In the genomic region with DNA sequence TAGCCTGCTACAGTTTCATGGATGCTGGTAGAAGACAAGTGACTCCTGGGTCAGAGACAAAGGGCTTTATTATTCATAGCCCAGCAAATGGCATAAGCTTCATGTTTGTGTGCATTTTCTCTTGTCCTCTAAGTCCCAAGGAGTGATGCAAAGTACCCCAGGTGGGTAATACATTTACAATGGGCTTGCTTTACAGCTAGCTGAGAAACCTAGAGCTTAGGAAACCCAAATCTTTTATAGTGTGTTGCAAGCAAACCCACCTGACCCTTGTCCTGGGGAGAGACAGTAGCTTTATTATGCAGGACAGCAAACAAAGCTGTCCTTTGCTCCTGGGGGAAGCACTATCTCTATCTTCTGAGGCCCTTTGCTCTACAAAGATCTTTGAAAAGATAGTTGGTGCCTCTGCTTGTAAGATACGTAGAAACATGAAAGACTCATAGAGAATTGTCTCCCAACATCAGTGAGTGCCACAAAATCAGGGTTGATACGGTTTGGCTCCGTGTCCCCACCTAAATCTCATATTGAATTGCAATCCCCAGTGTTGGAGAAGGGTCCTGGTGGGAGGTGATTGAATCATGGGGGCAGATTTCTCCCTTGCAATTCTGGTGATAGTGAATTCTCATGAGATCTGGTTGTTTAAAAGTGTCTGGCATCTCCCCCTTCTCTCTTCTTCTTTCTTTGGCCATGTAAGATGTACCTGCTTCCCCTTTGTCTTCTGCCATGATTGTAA, we compare ENCODE assay signal across 1 cellular context.
TF ChIP-seq lines count a peak whose summit lies in the region.

No MANE protein-coding gene starts in this region.

TF ChIP-seq in H1, 55 proteins besides CTCF, POLR2A, EP300 and RAD21:
- TF ChIP-seq HDAC2 (IDR thresholded peaks at IDR 0.05; ENCODE audit: borderline replicate concordance in 1 of 2, low read depth in 2 of 2, low read length in 2 of 2) (no peak), CEBPB (IDR thresholded peaks at IDR 0.05; ENCODE audit: low read depth, low read length) (peak; percentile 77)
